ENCODE assay signal across 17 cellular contexts in the genomic region with DNA sequence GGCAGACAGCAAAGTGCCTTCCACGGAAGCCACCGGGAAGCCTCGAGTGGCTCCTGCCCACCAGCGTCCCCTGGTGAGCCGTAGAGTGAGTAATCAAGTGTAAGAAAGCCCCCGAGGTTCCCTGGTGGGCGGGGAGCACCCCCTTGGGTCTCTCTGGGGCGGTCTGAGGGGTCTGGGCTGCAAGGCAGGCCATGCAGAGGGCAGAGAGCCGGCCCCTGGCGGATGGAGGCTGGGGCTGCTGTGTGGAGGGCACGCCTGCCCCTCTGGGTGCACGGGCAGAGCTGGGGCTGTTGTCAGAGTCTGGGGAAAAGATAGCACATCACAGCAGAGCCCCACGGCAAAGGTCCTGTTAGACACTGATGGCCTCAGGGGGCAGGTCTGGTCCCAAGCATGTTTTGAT.
"Had no signal": no experiment of that assay in that cellular context is flagged by ENCODE, and none has a peak within 500 bp of the region (broad histone marks: within the 10 kb centered on the region; RNA-seq: fewer than 3 reads in every experiment).

No MANE protein-coding gene starts in this region.

- H3K27me3 ChIP-seq: esophagus muscularis mucosa, gastroesophageal sphincter, tibial artery, upper lobe of left lung, vagina had no signal

- H3K4me3 ChIP-seq: esophagus muscularis mucosa, gastroesophageal sphincter, tibial artery, upper lobe of left lung, vagina had no signal

- H3K4me3 Mint-ChIP-seq: effector memory CD8-positive, alpha-beta T cell; immature natural killer cell; naive thymus-derived CD4-positive, alpha-beta T cell; nephron progenitor cell had no signal

- H3K27ac ChIP-seq: epithelial cell of prostate, esophagus muscularis mucosa, tibial artery, vagina had no signal

- H3K27ac Mint-ChIP-seq: immature natural killer cell had no signal

- H3K9me3 Mint-ChIP-seq: effector memory CD8-positive, alpha-beta T cell; immature natural killer cell; nephron progenitor cell had no signal

- H3K36me3 ChIP-seq: vagina had no signal

- H3K4me1 Mint-ChIP-seq: naive thymus-derived CD4-positive, alpha-beta T cell had no signal

- H3K9me3 ChIP-seq: esophagus muscularis mucosa, gastroesophageal sphincter, tibial artery, upper lobe of left lung, vagina had no signal

- DNase-seq: cortex of kidney; effector memory CD8-positive, alpha-beta T cell; glutamatergic neuron; immature natural killer cell; left cardiac atrium; left ventricle myocardium superior; naive thymus-derived CD4-positive, alpha-beta T cell; nephron progenitor cell; small intestine; stimulated activated CD4-positive, alpha-beta T cell treated with anti-CD3 and anti-CD28 coated beads, Interleukin-12 subunit alpha, Interleukin-12 subunit beta, amount 100 ng/mL, for 4 hours; stimulated activated naive CD4-positive, alpha-beta T cell treated with Interleukin-2 at 50 U/mL for 16 hours; tibial artery had no signal

- H3K36me3 Mint-ChIP-seq: immature natural killer cell; naive thymus-derived CD4-positive, alpha-beta T cell had no signal

- ATAC-seq: effector memory CD8-positive, alpha-beta T cell; gastroesophageal sphincter; naive thymus-derived CD4-positive, alpha-beta T cell had no signal

- H3K27me3 Mint-ChIP-seq: naive thymus-derived CD4-positive, alpha-beta T cell had no signal
